8 cellular contexts compared by ENCODE assay signal in genomic region chr9:129995409-129996160, GRCh38. TPM values are rescaled to one million over a fixed set of nuclear protein-coding genes. Genes with fewer than 3 reads are reported as not detected.
A peak's percentile ranks its signal among the peaks of the same experiment; 100 is the strongest.
DNase-seq lines count a peak whose midpoint lies in the region; ATAC-seq and TF ChIP-seq lines count a peak whose summit lies in the region.

No MANE protein-coding gene starts in this region.

- TF ChIP-seq CTCF in heart right ventricle (IDR thresholded peaks at IDR 0.05): no peak
- no peak for TF ChIP-seq CTCF in upper lobe of right lung (IDR thresholded peaks at IDR 0.05)

- no peaks in the 10 kb centered on the region for H3K9me3 Mint-ChIP-seq in activated naive CD8-positive, alpha-beta T cell treated with anti-CD3 and anti-CD28 coated beads, Interleukin-2, amount 50 U/mL, for 24 hours

- peak overlapping the region in 6 of 10 donors; percentile 1 to 86 (median 8) for H3K27ac ChIP-seq in heart right ventricle
- peak overlapping the region; percentile 80 for H3K27ac ChIP-seq in upper lobe of right lung

- H3K4me1 ChIP-seq in heart right ventricle (peaks cover 2 to 66% (median 28%) of the 10 kb centered on the region in 9 donors), upper lobe of right lung (peaks cover 22% of the 10 kb centered on the region)

- intact Hi-C loops in heart right ventricle (cut with DNase I): no loop called here
- intact Hi-C loops in Right ventricle myocardium inferior (cut with DNase I): no loop called here
- intact Hi-C loops in upper lobe of right lung (cut with DNase I): no loop called here

- no peak overlapping the region for H3K4me3 ChIP-seq in heart right ventricle
- H3K4me3 ChIP-seq in upper lobe of right lung: no peak overlapping the region

- H3K4me1 Mint-ChIP-seq in activated naive CD8-positive, alpha-beta T cell treated with anti-CD3 and anti-CD28 coated beads, Interleukin-2, amount 50 U/mL, for 24 hours: peaks cover 89% of the 10 kb centered on the region

- H3K9me3 ChIP-seq in heart right ventricle: no peaks in the 10 kb centered on the region
- no peaks in the 10 kb centered on the region for H3K9me3 ChIP-seq in upper lobe of right lung

- ATAC-seq in heart right ventricle (peak in 3 of 8 donors; percentile 29 to 63 (median 54)), Right ventricle myocardium inferior (no peak), left lobe of liver (peak; percentile 33), upper lobe of right lung (peak; percentile 86), HG02678 (IDR thresholded peaks at IDR 0.05; ENCODE audit: unreplicated experiment) (no peak), HG02759 (IDR thresholded peaks at IDR 0.05; ENCODE audit: unreplicated experiment) (no peak)
- peak; percentile 59 for ATAC-seq in activated naive CD8-positive, alpha-beta T cell treated with anti-CD3 and anti-CD28 coated beads, Interleukin-2, amount 50 U/mL, for 24 hours

- H3K36me3 ChIP-seq in heart right ventricle: peaks cover 0 to 18% (median 0%) of the 10 kb centered on the region in 9 donors
- no peaks in the 10 kb centered on the region for H3K36me3 ChIP-seq in upper lobe of right lung

- peaks cover 54% of the 10 kb centered on the region for H3K36me3 Mint-ChIP-seq in activated naive CD8-positive, alpha-beta T cell treated with anti-CD3 and anti-CD28 coated beads, Interleukin-2, amount 50 U/mL, for 24 hours (ENCODE audit: low read depth)

- peak overlapping the region; percentile 96 for H3K27ac Mint-ChIP-seq in activated naive CD8-positive, alpha-beta T cell treated with anti-CD3 and anti-CD28 coated beads, Interleukin-2, amount 50 U/mL, for 24 hours

- peak overlapping the region; percentile 69 for H3K4me3 Mint-ChIP-seq in activated naive CD8-positive, alpha-beta T cell treated with anti-CD3 and anti-CD28 coated beads, Interleukin-2, amount 50 U/mL, for 24 hours

- no peaks in the 10 kb centered on the region for H3K27me3 Mint-ChIP-seq in activated naive CD8-positive, alpha-beta T cell treated with anti-CD3 and anti-CD28 coated beads, Interleukin-2, amount 50 U/mL, for 24 hours

- DNase-seq in heart right ventricle: no peak
- no peak for DNase-seq in Right ventricle myocardium inferior (ENCODE audit: missing footprints)
- DNase-seq in activated naive CD8-positive, alpha-beta T cell treated with anti-CD3 and anti-CD28 coated beads, Interleukin-2, amount 50 U/mL, for 24 hours: no peak
- DNase-seq in left lobe of liver (ENCODE audit: low spot score): peak; percentile 21
- no peak for DNase-seq in upper lobe of right lung
- no peak for DNase-seq in COLO668 (lab: John Stamatoyannopoulos, UW; ENCODE audit: unreplicated experiment)

- WGBS in heart right ventricle, 2 donors: 57 to 63% methylated on average over 5 of the region's 5 CpGs

- H3K27me3 ChIP-seq in heart right ventricle (no peaks in the 10 kb centered on the region), upper lobe of right lung (no peaks in the 10 kb centered on the region)

RNA-seq across cellular contexts. Expression of gene FNBP1, which starts 47.4 kb away (rescaled TPM):
- 10 to 100 TPM; 19.1 to 38.4 (median 23.8) TPM for total RNA-seq in heart right ventricle
- 10 to 100 TPM in 1 of 2 donors, 1 to 10 TPM in 1; 7.4 to 10.3 TPM for polyA plus RNA-seq in heart right ventricle
- total RNA-seq in Right ventricle myocardium inferior: 24.2 TPM
- total RNA-seq in left lobe of liver: 12.7 TPM
- total RNA-seq in upper lobe of right lung: 50.0 TPM

RNA-seq across cellular contexts. Expression of gene GPR107, which starts 58.1 kb away (rescaled TPM):
- total RNA-seq in heart right ventricle (10 to 100 TPM; 19.9 to 35.6 (median 24.2) TPM), Right ventricle myocardium inferior (21.8 TPM), left lobe of liver (14.1 TPM), upper lobe of right lung (39.3 TPM)
- 10 to 100 TPM in 1 of 2 donors, 1 to 10 TPM in 1; 6.7 to 12.2 TPM for polyA plus RNA-seq in heart right ventricle

Comparison
In these comparisons a context has a peak if more than half of its experiments do, and no peak if none do; other contexts are left out.
1. ATAC-seq: peak in activated naive CD8-positive, alpha-beta T cell treated with anti-CD3 and anti-CD28 coated beads, Interleukin-2, amount 50 U/mL, for 24 hours (single experiment), left lobe of liver (single experiment) and upper lobe of right lung (single experiment); none in Right ventricle myocardium inferior (single experiment), HG02678 (single experiment) and HG02759 (single experiment).